Comparison of ENCODE assay signal across 1 cellular context in the genomic region with DNA sequence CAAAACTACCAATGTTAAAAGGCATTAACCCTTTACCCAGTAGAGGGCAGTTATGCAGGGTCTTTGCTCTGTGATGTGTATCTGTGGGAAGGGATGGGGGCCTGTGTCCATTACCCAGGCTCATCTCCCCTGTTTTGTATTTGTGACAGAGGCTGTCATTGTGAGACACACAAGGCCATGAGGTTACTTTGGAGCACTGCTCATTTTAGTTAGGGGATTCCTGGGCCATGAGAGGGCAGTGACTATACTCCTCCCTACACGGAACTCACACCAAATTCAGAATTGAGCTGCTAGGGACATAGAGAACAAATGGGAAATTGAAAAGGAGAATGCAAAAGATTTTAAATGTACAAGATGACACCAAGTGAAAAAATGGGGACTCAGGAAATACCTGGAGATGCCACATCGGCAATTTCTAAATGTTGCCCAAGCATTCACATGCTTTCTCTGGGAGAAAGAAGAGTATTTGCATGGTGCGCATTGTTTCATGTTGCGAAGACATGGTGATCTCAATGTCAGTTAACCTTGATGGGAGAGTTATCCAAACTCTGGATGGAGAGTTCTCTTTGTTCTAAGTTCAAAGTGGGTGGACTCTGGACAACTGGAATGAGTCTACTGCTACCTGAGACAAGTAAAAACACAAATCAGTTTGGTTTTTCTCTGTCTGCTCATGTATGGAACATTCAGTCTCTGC.
TF ChIP-seq lines count a peak whose summit lies in the region.

No MANE protein-coding gene starts in this region.

TF ChIP-seq in GM12878, 131 proteins besides CTCF, POLR2A, EP300 and RAD21:
- TF ChIP-seq SRF (IDR thresholded peaks at IDR 0.05; ENCODE audit: low read depth in 2 of 2, low read length in 2 of 2) (no peak), NFIC (IDR thresholded peaks at IDR 0.05; ENCODE audit: low read depth, low read length) (no peak), LARP7 (IDR thresholded peaks at IDR 0.05) (no peak), ATF7 (IDR thresholded peaks at IDR 0.05; ENCODE audit: low read depth) (no peak), BHLHE40 (IDR thresholded peaks at IDR 0.05; ENCODE audit: borderline replicate concordance in 1 of 2, low read depth in 2 of 2, low read length in 1 of 2) (no peak), POLR2AphosphoS5 (IDR thresholded peaks at IDR 0.05; ENCODE audit: low read length) (peak; percentile 38; the same call in 1 of the 2 replicates), ZNF24 (IDR thresholded peaks at IDR 0.05) (no peak), STAT3 (IDR thresholded peaks at IDR 0.05; ENCODE audit: low read depth, low read length) (no peak), BMI1 (IDR thresholded peaks at IDR 0.05; ENCODE audit: borderline replicate concordance) (no peak), BCL11A (IDR thresholded peaks at IDR 0.05; ENCODE audit: low read depth, low read length) (no peak), SMAD5 (IDR thresholded peaks at IDR 0.05; ENCODE audit: low read depth) (no peak), POLR2AphosphoS2 (IDR thresholded peaks at IDR 0.05; ENCODE audit: low read depth, low read length) (no peak; the same call in 1 of the 2 replicates)
- TF ChIP-seq, protein P1, sequence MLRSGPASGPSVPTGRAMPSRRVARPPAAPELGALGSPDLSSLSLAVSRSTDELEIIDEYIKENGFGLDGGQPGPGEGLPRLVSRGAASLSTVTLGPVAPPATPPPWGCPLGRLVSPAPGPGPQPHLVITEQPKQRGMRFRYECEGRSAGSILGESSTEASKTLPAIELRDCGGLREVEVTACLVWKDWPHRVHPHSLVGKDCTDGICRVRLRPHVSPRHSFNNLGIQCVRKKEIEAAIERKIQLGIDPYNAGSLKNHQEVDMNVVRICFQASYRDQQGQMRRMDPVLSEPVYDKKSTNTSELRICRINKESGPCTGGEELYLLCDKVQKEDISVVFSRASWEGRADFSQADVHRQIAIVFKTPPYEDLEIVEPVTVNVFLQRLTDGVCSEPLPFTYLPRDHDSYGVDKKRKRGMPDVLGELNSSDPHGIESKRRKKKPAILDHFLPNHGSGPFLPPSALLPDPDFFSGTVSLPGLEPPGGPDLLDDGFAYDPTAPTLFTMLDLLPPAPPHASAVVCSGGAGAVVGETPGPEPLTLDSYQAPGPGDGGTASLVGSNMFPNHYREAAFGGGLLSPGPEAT (IDR thresholded peaks at IDR 0.05; ENCODE audit: low read depth): no peak
- TF ChIP-seq, protein P2, sequence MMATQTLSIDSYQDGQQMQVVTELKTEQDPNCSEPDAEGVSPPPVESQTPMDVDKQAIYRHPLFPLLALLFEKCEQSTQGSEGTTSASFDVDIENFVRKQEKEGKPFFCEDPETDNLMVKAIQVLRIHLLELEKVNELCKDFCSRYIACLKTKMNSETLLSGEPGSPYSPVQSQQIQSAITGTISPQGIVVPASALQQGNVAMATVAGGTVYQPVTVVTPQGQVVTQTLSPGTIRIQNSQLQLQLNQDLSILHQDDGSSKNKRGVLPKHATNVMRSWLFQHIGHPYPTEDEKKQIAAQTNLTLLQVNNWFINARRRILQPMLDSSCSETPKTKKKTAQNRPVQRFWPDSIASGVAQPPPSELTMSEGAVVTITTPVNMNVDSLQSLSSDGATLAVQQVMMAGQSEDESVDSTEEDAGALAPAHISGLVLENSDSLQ (IDR thresholded peaks at IDR 0.05): no peak
- TF ChIP-seq, protein P3, sequence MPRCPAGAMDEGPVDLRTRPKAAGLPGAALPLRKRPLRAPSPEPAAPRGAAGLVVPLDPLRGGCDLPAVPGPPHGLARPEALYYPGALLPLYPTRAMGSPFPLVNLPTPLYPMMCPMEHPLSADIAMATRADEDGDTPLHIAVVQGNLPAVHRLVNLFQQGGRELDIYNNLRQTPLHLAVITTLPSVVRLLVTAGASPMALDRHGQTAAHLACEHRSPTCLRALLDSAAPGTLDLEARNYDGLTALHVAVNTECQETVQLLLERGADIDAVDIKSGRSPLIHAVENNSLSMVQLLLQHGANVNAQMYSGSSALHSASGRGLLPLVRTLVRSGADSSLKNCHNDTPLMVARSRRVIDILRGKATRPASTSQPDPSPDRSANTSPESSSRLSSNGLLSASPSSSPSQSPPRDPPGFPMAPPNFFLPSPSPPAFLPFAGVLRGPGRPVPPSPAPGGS (IDR thresholded peaks at IDR 0.05; ENCODE audit: borderline replicate concordance, insufficient read depth, low read depth, low read length, poor library complexity, severe bottlenecking): peak; percentile 6
- TF ChIP-seq, protein P4, sequence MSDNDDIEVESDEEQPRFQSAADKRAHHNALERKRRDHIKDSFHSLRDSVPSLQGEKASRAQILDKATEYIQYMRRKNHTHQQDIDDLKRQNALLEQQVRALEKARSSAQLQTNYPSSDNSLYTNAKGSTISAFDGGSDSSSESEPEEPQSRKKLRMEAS (IDR thresholded peaks at IDR 0.05; ENCODE audit: low read depth, low read length): no peak
